8 cellular contexts compared by ENCODE assay signal in the genomic region with DNA sequence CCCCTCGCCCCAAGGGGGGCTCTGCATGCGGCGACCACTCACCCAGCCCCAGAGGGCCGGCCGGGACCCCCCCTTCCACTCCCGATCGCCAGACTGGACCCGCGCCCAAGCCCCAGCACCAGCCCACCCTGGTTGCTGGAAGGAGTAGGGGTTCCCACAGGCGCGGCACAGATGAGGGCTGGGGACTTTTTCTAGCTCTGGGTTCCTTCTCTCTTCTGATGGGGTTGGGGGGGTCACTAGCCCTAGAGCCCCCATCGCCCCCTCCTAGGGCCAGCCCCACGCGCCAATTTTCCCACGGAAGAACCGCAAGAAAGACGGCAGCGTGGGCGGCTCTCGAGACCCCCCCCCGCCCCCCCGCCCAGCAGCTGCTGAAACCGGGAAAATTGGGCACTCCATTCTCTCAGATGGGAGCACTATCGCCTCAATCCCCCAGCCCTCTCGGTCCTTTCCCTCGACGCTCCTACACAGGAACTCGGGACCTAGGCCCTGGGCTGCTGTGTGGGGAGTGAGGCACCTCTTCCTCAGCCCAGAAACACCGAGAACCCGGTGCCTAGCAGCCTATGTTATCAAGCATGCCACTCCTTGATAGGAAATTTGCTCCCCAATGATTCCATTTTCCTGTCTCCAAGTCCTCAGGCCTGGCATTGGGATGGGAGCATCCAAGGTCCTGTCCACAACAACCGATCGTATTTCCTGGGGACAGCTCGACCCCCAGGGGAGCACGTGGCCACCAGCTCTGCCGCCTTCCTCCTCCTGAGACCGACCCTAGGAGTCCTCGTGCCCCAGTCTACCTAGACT. TPM values are rescaled to one million over a fixed set of nuclear protein-coding genes. Genes with fewer than 3 reads are reported as not detected.
A peak's percentile ranks its signal among the peaks of the same experiment; 100 is the strongest.
DNase-seq lines count a peak whose midpoint lies in the region; ATAC-seq, FAIRE-seq and TF ChIP-seq lines count a peak whose summit lies in the region.

No MANE protein-coding gene starts in this region.

- H2AFZ ChIP-seq in IMR-90 (replicated peaks; ENCODE audit: low read length, poor library complexity) (peak overlapping the region; percentile 73), GM12878 (ENCODE audit: control insufficient read depth, low read depth, low read length) (no peak overlapping the region), GM23248 (no peak overlapping the region)

- no peaks in the 10 kb centered on the region for H3K9me1 ChIP-seq in IMR-90 (ENCODE audit: insufficient read depth, low read length)

- no peak overlapping the region for H2BK120ac ChIP-seq in IMR-90 (ENCODE audit: low read depth, low read length)

- H4K5ac ChIP-seq in IMR-90 (ENCODE audit: low read depth, low read length) = no peak overlapping the region; the same call in 1 of the 2 replicates

- H3K9me3 ChIP-seq in CD4-positive, alpha-beta T cell (ENCODE audit: control insufficient read depth, low read length) = no peaks in the 10 kb centered on the region
- H3K9me3 ChIP-seq in IMR-90 (ENCODE audit: control insufficient read depth, insufficient read depth, low read length) (no peaks in the 10 kb centered on the region; the same call in 1 of the 2 replicates), GM12878 (replicated peaks; ENCODE audit: control insufficient read depth, insufficient read depth, low read length) (no peaks in the 10 kb centered on the region), gastrocnemius medialis (no peaks in the 10 kb centered on the region), GM23248 (ENCODE audit: low read depth) (no peaks in the 10 kb centered on the region)

- H3K27ac Mint-ChIP-seq in CD4-positive, alpha-beta T cell = no peak overlapping the region
- H3K27ac Mint-ChIP-seq in nephron = peak overlapping the region; percentile 4 to 52 (median 50)

- H2AK5ac ChIP-seq in IMR-90 (ENCODE audit: low read depth, low read length) = peak overlapping the region; percentile 60

- H3K23ac ChIP-seq in IMR-90 (ENCODE audit: low read depth, low read length) = no peak overlapping the region

- SMC1A ChIA-PET in GM12878 (lab: Charles Lee; ENCODE audit: uncharacterized antibody, unreplicated experiment) = no interaction called here

- no peak for DNase-seq in CD4-positive, alpha-beta T cell
- DNase-seq in IMR-90 (no peak), GM12878 (ENCODE audit: low read depth, low spot score) (no peak), gastrocnemius medialis (no peak), GM23248 (no peak), kidney tubule cell (ENCODE audit: low spot score) (no peak)

- H3K36me3 ChIP-seq in IMR-90 (ENCODE audit: control insufficient read depth, insufficient read depth, low read length) (no peaks in the 10 kb centered on the region), GM12878 (ENCODE audit: control insufficient read depth in 2 of 2, insufficient read depth in 2 of 2, low read length in 1 of 2) (no peaks in the 10 kb centered on the region), gastrocnemius medialis (no peaks in the 10 kb centered on the region), GM23248 (ENCODE audit: low read depth) (no peaks in the 10 kb centered on the region)

- H3F3A ChIP-seq in GM23248 (ENCODE audit: insufficient read depth) = no peaks in the 10 kb centered on the region

- CTCF ChIA-PET in CD4-positive, alpha-beta T cell (lab: Charles Lee) = interaction anchor here (2.0 kb wide), 1 partner anchor 21 kb away, joined by 4 read pairs; no protein-coding TSS in a partner anchor
- CTCF ChIA-PET in IMR-90 (lab: Yijun Ruan, JAX) (interaction anchor here (1.1 kb wide), 1 partner anchor 23 kb away, joined by 3 read pairs; no protein-coding TSS in a partner anchor), GM12878 (lab: Yijun Ruan, JAX) (no interaction called here)

- H3K27me3 ChIP-seq in CD4-positive, alpha-beta T cell (ENCODE audit: control insufficient read depth, insufficient read depth, low read length) = peaks cover 64% of the 10 kb centered on the region
- H3K27me3 ChIP-seq in IMR-90 (ENCODE audit: control insufficient read depth, insufficient read depth, low read length) = peaks cover 88% of the 10 kb centered on the region
- peaks cover 40 to 42% of the 10 kb centered on the region in 2 experiments for H3K27me3 ChIP-seq in GM12878 (replicated peaks in 1 of 2; ENCODE audit: control insufficient read depth in 2 of 2, insufficient read depth in 2 of 2, low read length in 1 of 2)
- peaks cover 66 to 84% (median 83%) of the 10 kb centered on the region in 3 donors for H3K27me3 ChIP-seq in gastrocnemius medialis
- H3K27me3 ChIP-seq in GM23248 (replicated peaks; ENCODE audit: insufficient read depth) = peaks cover 75% of the 10 kb centered on the region

- no peak for TF ChIP-seq CTCF in CD4-positive, alpha-beta T cell (IDR thresholded peaks at IDR 0.05)
- TF ChIP-seq CTCF in IMR-90 (conservative IDR thresholded peaks at IDR 0.05; ENCODE audit: low read depth, low read length) (no peak), GM12878 (IDR thresholded peaks at IDR 0.05 in 2 of 3, conservative IDR thresholded peaks at IDR 0.05 in 1 of 3; ENCODE audit: control insufficient read depth in 2 of 3, extremely low read depth in 1 of 3, insufficient read depth in 1 of 3, low read depth in 3 of 3, low read length in 3 of 3) (no peak), nephron (IDR thresholded peaks at IDR 0.05; ENCODE audit: unreplicated experiment in 3 of 3) (no peak), gastrocnemius medialis (IDR thresholded peaks at IDR 0.05 in 4 of 5, conservative IDR thresholded peaks at IDR 0.05 in 1 of 5) (no peak)

- intact Hi-C loops in CD4-positive, alpha-beta T cell (cut with DNase I, micrococcal nuclease) = loop anchor here in 1 of 2 experiments (5.0 kb wide), 1 partner anchor 67 kb away; no protein-coding TSS in a partner anchor
- intact Hi-C loops in IMR-90 (cut with micrococcal nuclease) (no loop called here), GM12878 (cut with micrococcal nuclease; ENCODE audit: unreplicated experiment) (no loop called here), gastrocnemius medialis (cut with DNase I; ENCODE audit: low total_unique reads) (no loop called here)

- H3K79me1 ChIP-seq in IMR-90 (ENCODE audit: low read depth in 1 of 2, low read length in 2 of 2) = no peaks in the 10 kb centered on the region

- H3K9ac ChIP-seq in IMR-90 (ENCODE audit: low read depth, low read length) (no peak overlapping the region), GM12878 (ENCODE audit: control insufficient read depth, insufficient read depth, low read length) (no peak overlapping the region; the same call in 1 of the 2 replicates), GM23248 (no peak overlapping the region)

- no peak for TF ChIP-seq RAD21 in IMR-90 (IDR thresholded peaks at IDR 0.05; ENCODE audit: low read length)
- no peak for TF ChIP-seq RAD21 in GM12878 (IDR thresholded peaks at IDR 0.05; ENCODE audit: insufficient read depth, low read depth, low read length)

- H2BK15ac ChIP-seq in IMR-90 (ENCODE audit: low read depth, low read length) = no peak overlapping the region

- H3K9me3 Mint-ChIP-seq in CD4-positive, alpha-beta T cell = no peaks in the 10 kb centered on the region
- H3K9me3 Mint-ChIP-seq in nephron = no peaks in the 10 kb centered on the region

- H3K4me3 ChIP-seq in IMR-90 (ENCODE audit: insufficient read depth, low read depth, low read length) (no peak overlapping the region), GM12878 (no peak overlapping the region), gastrocnemius medialis (no peak overlapping the region), GM23248 (no peak overlapping the region)

- H3K4me1 Mint-ChIP-seq in CD4-positive, alpha-beta T cell (ENCODE audit: low read depth) = peaks cover 25% of the 10 kb centered on the region
- H3K4me1 Mint-ChIP-seq in nephron = peaks cover 25% of the 10 kb centered on the region

- TF ChIP-seq POLR2A in IMR-90 (IDR thresholded peaks at IDR 0.05; ENCODE audit: low read depth, low read length) (no peak), GM12878 (IDR thresholded peaks at IDR 0.05; ENCODE audit: low read depth, low read length) (no peak), gastrocnemius medialis (IDR thresholded peaks at IDR 0.05) (no peak)

- FAIRE-seq in GM12878 (lab: Jason Lieb, UNC) = no peak

- H3K4me1 ChIP-seq in IMR-90 (ENCODE audit: control insufficient read depth, insufficient read depth, low read length) = peaks cover 12% of the 10 kb centered on the region
- H3K4me1 ChIP-seq in GM12878 (ENCODE audit: control insufficient read depth, insufficient read depth, low read length) = peaks cover 26% of the 10 kb centered on the region
- peaks cover 6 to 50% of the 10 kb centered on the region in 2 donors for H3K4me1 ChIP-seq in gastrocnemius medialis
- H3K4me1 ChIP-seq in GM23248 (ENCODE audit: insufficient read depth) = no peaks in the 10 kb centered on the region

- dilution Hi-C loops in IMR-90 (cut with HindIII; ENCODE audit: low sequenced_read_pairs, unreplicated experiment) = no loop called here

- no peak for TF ChIP-seq EP300 in GM12878 (IDR thresholded peaks at IDR 0.05; ENCODE audit: borderline replicate concordance in 1 of 2, control insufficient read depth in 1 of 2, low read depth in 2 of 2, low read length in 2 of 2)

- no peak overlapping the region for H3K18ac ChIP-seq in IMR-90 (ENCODE audit: low read depth, low read length)

- ATAC-seq in CD4-positive, alpha-beta T cell (ENCODE audit: poor library complexity) = no peak
- ATAC-seq in IMR-90 (ENCODE audit: low read depth) (no peak), GM12878 (no peak), gastrocnemius medialis (no peak), GM21529 (IDR thresholded peaks at IDR 0.05; ENCODE audit: unreplicated experiment) (no peak)

- WGBS in IMR-90 (ENCODE audit: extremely low coverage in 2 of 2, insufficient read length in 1 of 2), 2 experiments = no CpG with 5 or more reads among the region's 37 CpGs
- 13% methylated on average over 25 of the region's 37 CpGs for WGBS in GM12878 (ENCODE audit: insufficient coverage, insufficient replicate concordance, low lambda C conversion rate, missing lambda C conversion rate)
- WGBS in GM23248 (ENCODE audit: low coverage in 1 of 2, low lambda C conversion rate in 2 of 2, missing lambda C conversion rate in 2 of 2), 2 experiments = 13 to 19% methylated on average over 28 to 36 of the region's 37 CpGs

- H2AK9ac ChIP-seq in IMR-90 (replicated peaks; ENCODE audit: low read depth, low read length, poor library complexity) = peak overlapping the region; percentile 80

- peak overlapping the region; percentile 68; the same call in 1 of the 2 replicates for H3K4ac ChIP-seq in IMR-90 (ENCODE audit: low read depth, low read length)

- H4K8ac ChIP-seq in IMR-90 (ENCODE audit: low read depth in 2 of 2, low read length in 2 of 2) = peak overlapping the region in 1 of 2 experiments; percentile 42; a peak in 1 of 4 replicates

- in situ Hi-C loops in IMR-90 (cut with MboI; ENCODE audit: low sequenced_read_pairs) (no loop called here), GM12878 (cut with MboI) (no loop called here), gastrocnemius medialis (cut with MboI; ENCODE audit: low sequenced_read_pairs in 4 of 4) (no loop called here), GM23248 (cut with MboI) (no loop called here)

- H3K4me3 Mint-ChIP-seq in CD4-positive, alpha-beta T cell = peak overlapping the region; percentile 84
- peak overlapping the region; percentile 55 to 79 (median 65) for H3K4me3 Mint-ChIP-seq in nephron

- no peak overlapping the region for H2BK5ac ChIP-seq in IMR-90 (ENCODE audit: low read depth, low read length, poor library complexity, severe bottlenecking)

- H3K4me2 ChIP-seq in IMR-90 (ENCODE audit: low read depth, low read length) (no peak overlapping the region), GM12878 (ENCODE audit: control insufficient read depth, insufficient read depth) (peak overlapping the region; percentile 24; the same call in 1 of the 2 replicates), GM23248 (ENCODE audit: unreplicated experiment) (no peak overlapping the region)

- no TSS peak for BruUV-seq in IMR-90 (replicated peaks; lab: Mats Ljungman, UMichigan)
- no TSS peak for BruUV-seq in GM12878 (replicated peaks; lab: Mats Ljungman, UMichigan)

- no peaks in the 10 kb centered on the region for H3K79me2 ChIP-seq in GM12878 (ENCODE audit: control insufficient read depth, insufficient read depth, low read length)
- no peaks in the 10 kb centered on the region for H3K79me2 ChIP-seq in GM23248 (ENCODE audit: insufficient read depth)

- RAD21 ChIA-PET in GM12878 (lab: Charles Lee; ENCODE audit: unreplicated experiment) = interaction anchor here (0.8 to 1.7 kb wide), 2 partner anchors 17 to 156 kb away, joined by 4 to 6 read pairs; a partner anchor contains a TSS

- POLR2A ChIA-PET in CD4-positive, alpha-beta T cell (lab: Charles Lee) = interaction anchor here (0.7 to 7.0 kb wide), 7 partner anchors 9 to 68 kb away, joined by 3 to 82 read pairs (median 3); a partner anchor contains a TSS
- POLR2A ChIA-PET in IMR-90 (lab: Charles Lee; ENCODE audit: unreplicated experiment) (interaction anchor here (0.5 kb wide), 1 partner anchor 189 kb away, joined by 4 read pairs; no protein-coding TSS in a partner anchor), GM12878 (lab: Charles Lee) (interaction anchor here (0.7 kb wide), 1 partner anchor 17 kb away, joined by 4 read pairs; a partner anchor contains a TSS)

- peaks cover 65% of the 10 kb centered on the region for H3K27me3 Mint-ChIP-seq in CD4-positive, alpha-beta T cell
- peaks cover 85% of the 10 kb centered on the region for H3K27me3 Mint-ChIP-seq in nephron (ENCODE audit: low read depth)

- H3K14ac ChIP-seq in IMR-90 (replicated peaks; ENCODE audit: low read depth, low read length) = no peak overlapping the region

- H3K27ac ChIP-seq in CD4-positive, alpha-beta T cell (ENCODE audit: low read depth, low read length) = no peak overlapping the region
- H3K27ac ChIP-seq in IMR-90 (ENCODE audit: insufficient read depth, low read length) (no peak overlapping the region), GM12878 (ENCODE audit: control insufficient read depth, insufficient read depth) (no peak overlapping the region), gastrocnemius medialis (no peak overlapping the region), GM23248 (no peak overlapping the region)

- no peak overlapping the region for H2BK20ac ChIP-seq in IMR-90 (ENCODE audit: low read depth, low read length)

- peak overlapping the region; percentile 62; the same call in 1 of the 2 replicates for H4K91ac ChIP-seq in IMR-90 (ENCODE audit: insufficient read depth, low read depth, low read length)

- H3K56ac ChIP-seq in IMR-90 (ENCODE audit: extremely low read depth, insufficient read depth, low read length) = no peak overlapping the region

- H3K36me3 Mint-ChIP-seq in CD4-positive, alpha-beta T cell (ENCODE audit: low read depth) = no peaks in the 10 kb centered on the region
- H3K36me3 Mint-ChIP-seq in nephron (ENCODE audit: low read depth) = no peaks in the 10 kb centered on the region

- H4K20me1 ChIP-seq in IMR-90 (ENCODE audit: insufficient read depth, low read length) (peaks cover 4% of the 10 kb centered on the region), GM12878 (ENCODE audit: control insufficient read depth, insufficient read depth) (no peaks in the 10 kb centered on the region; the same call in 1 of the 2 replicates), GM23248 (ENCODE audit: insufficient read depth) (no peaks in the 10 kb centered on the region)

- no peaks in the 10 kb centered on the region for H3K9me2 ChIP-seq in GM23248 (ENCODE audit: insufficient read depth)

RNA-seq across cellular contexts. Expression of a gene that starts 17.1 kb away (rescaled TPM):
- total RNA-seq in CD4-positive, alpha-beta T cell = 1 to 10 TPM; 5.3 to 6.5 TPM
- total RNA-seq in IMR-90 (2012; rRNA removed) (5.3 and 5.4 TPM in 2 replicates), GM12878 (2014; rRNA removed) (1.6 and 1.9 TPM in 2 replicates), GM12878 (2014; rRNA removed; fragmentation: Illumina TruSeq; extraction: Trizol) (1.5 and 1.9 TPM in 2 replicates), GM12878 (2021) (6.3 and 6.7 TPM in 2 replicates), gastrocnemius medialis (under 1 TPM in 3 of 4 donors, not detected in 1; 0.18 to 0.94 (median 0.49) TPM)
- polyA plus RNA-seq in IMR-90 (2012; rRNA removed) (2.4 and 3.2 TPM in 2 replicates), GM12878 (2011; rRNA removed) (0.35 and 0.64 TPM in 2 replicates), GM12878 (2014; fragmentation: Illumina TruSeq; extraction: Trizol) (0.57 and 1.2 TPM in 2 replicates), GM12878 (2014; fragmentation: Nextera tagmentation; extraction: Ambion mirVana) (under 1 TPM; 0.03 to 0.16 TPM), GM12878 (2014; rRNA removed) (1.9 and 2.1 TPM in 2 replicates), GM12878 (2016; fragmentation: Nextera tagmentation; extraction: Ambion mirVana) (1 to 10 TPM; 2.1 to 3.4 TPM), GM23248 (2016; fragmentation: Nextera tagmentation; extraction: Ambion mirVana) (5.9 and 6.4 TPM in 2 replicates)
- polyA plus RNA-seq in IMR-90 (2012; cell fraction: cytosol; rRNA removed) = 0.49 and 1.0 TPM in 2 replicates
- polyA plus RNA-seq in IMR-90 (2012; cell fraction: nucleus; rRNA removed; ENCODE audit: low replicate concordance) = 1.4 and 2.6 TPM in 2 replicates
- total RNA-seq in GM12878 (2013; cell fraction: nucleolus; rRNA removed) = 3.7 and 4.0 TPM in 2 replicates
- 0.80 TPM for polyA plus RNA-seq in GM12878 (2011; ENCODE audit: low read depth)
- polyA plus RNA-seq in GM12878 (2011; cell fraction: cytosol; rRNA removed) = 1.4 and 1.6 TPM in 2 replicates
- polyA plus RNA-seq in GM12878 (2011; cell fraction: nucleus; rRNA removed) = 2.8 and 6.6 TPM in 2 replicates
- polyA plus RNA-seq in GM12878 (2012) = 1.8 and 3.9 TPM in 2 replicates
- 0.59 and 0.67 TPM in 2 replicates for polyA minus RNA-seq in GM12878 (2011; rRNA and poly(A)+ RNA removed)
- polyA minus RNA-seq in GM12878 (2011; cell fraction: cytosol; rRNA and poly(A)+ RNA removed) = 1.2 TPM in 2 replicates
- 0.48 and 0.86 TPM in 2 replicates for polyA minus RNA-seq in GM12878 (2011; cell fraction: nucleus; rRNA and poly(A)+ RNA removed)
- total RNA-seq in GM23248 (2014; rRNA removed; shearing (Covaris generic)) = 2.7 and 3.9 TPM in 2 replicates

RNA-seq across cellular contexts. Expression of a gene that starts 25.2 kb away (rescaled TPM):
- 100 to 1,000 TPM; 196 to 202 TPM for total RNA-seq in CD4-positive, alpha-beta T cell
- total RNA-seq in IMR-90 (2012; rRNA removed) (3.2 and 5.3 TPM in 2 replicates), GM12878 (2014; rRNA removed) (14.5 and 15.5 TPM in 2 replicates), GM12878 (2014; rRNA removed; fragmentation: Illumina TruSeq; extraction: Trizol) (4.3 and 4.6 TPM in 2 replicates), GM12878 (2021) (23.1 and 24.6 TPM in 2 replicates), gastrocnemius medialis (1 to 10 TPM; 3.0 to 9.0 (median 5.3) TPM)
- polyA plus RNA-seq in IMR-90 (2012; rRNA removed) (9.4 and 12.9 TPM in 2 replicates), GM12878 (2011; rRNA removed) (9.1 and 11.3 TPM in 2 replicates), GM12878 (2014; fragmentation: Illumina TruSeq; extraction: Trizol) (1.7 and 4.2 TPM in 2 replicates), GM12878 (2014; fragmentation: Nextera tagmentation; extraction: Ambion mirVana) (1 to 10 TPM in 1 of 2 experiments, under 1 TPM in 1; 0.69 to 1.2 TPM), GM12878 (2014; rRNA removed) (19.6 and 20.4 TPM in 2 replicates), GM12878 (2016; fragmentation: Nextera tagmentation; extraction: Ambion mirVana) (1 to 10 TPM; 1.6 to 1.8 TPM), GM23248 (2016; fragmentation: Nextera tagmentation; extraction: Ambion mirVana) (1.2 and 1.4 TPM in 2 replicates)
- 13.2 and 18.5 TPM in 2 replicates for polyA plus RNA-seq in IMR-90 (2012; cell fraction: cytosol; rRNA removed)
- polyA plus RNA-seq in IMR-90 (2012; cell fraction: nucleus; rRNA removed; ENCODE audit: low replicate concordance) = 21.8 and 29.2 TPM in 2 replicates
- 12.4 and 13.3 TPM in 2 replicates for total RNA-seq in GM12878 (2013; cell fraction: nucleolus; rRNA removed)
- 3.0 TPM for polyA plus RNA-seq in GM12878 (2011; ENCODE audit: low read depth)
- polyA plus RNA-seq in GM12878 (2011; cell fraction: cytosol; rRNA removed) = 10.8 and 17.6 TPM in 2 replicates
- polyA plus RNA-seq in GM12878 (2011; cell fraction: nucleus; rRNA removed) = 40.0 and 48.6 TPM in 2 replicates
- 12.7 and 18.0 TPM in 2 replicates for polyA plus RNA-seq in GM12878 (2012)
- 5.6 and 15.7 TPM in 2 replicates for polyA minus RNA-seq in GM12878 (2011; rRNA and poly(A)+ RNA removed)
- polyA minus RNA-seq in GM12878 (2011; cell fraction: cytosol; rRNA and poly(A)+ RNA removed) = 13.2 and 17.0 TPM in 2 replicates
- polyA minus RNA-seq in GM12878 (2011; cell fraction: nucleus; rRNA and poly(A)+ RNA removed) = 11.6 and 17.4 TPM in 2 replicates
- total RNA-seq in GM23248 (2014; rRNA removed; shearing (Covaris generic)) = 11.4 and 18.9 TPM in 2 replicates

RNA-seq across cellular contexts. Expression of a gene that starts 36.1 kb away (rescaled TPM):
- under 1 TPM in 1 of 2 experiments, not detected in 1; 0.31 TPM for total RNA-seq in CD4-positive, alpha-beta T cell
- 2.0 and 2.2 TPM in 2 replicates for total RNA-seq in IMR-90 (2012; rRNA removed)
- 3.2 and 4.0 TPM in 2 replicates for polyA plus RNA-seq in IMR-90 (2012; rRNA removed)
- 2.9 and 4.0 TPM in 2 replicates for polyA plus RNA-seq in IMR-90 (2012; cell fraction: cytosol; rRNA removed)
- 4.3 and 7.7 TPM in 2 replicates for polyA plus RNA-seq in IMR-90 (2012; cell fraction: nucleus; rRNA removed; ENCODE audit: low replicate concordance)
- 7.7 and 8.1 TPM in 2 replicates for total RNA-seq in GM12878 (2013; cell fraction: nucleolus; rRNA removed)
- 4.1 and 5.9 TPM in 2 replicates for total RNA-seq in GM12878 (2014; rRNA removed)
- total RNA-seq in GM12878 (2014; rRNA removed; fragmentation: Illumina TruSeq; extraction: Trizol) = 3.4 and 3.5 TPM in 2 replicates
- 7.5 and 8.5 TPM in 2 replicates for total RNA-seq in GM12878 (2021)
- 0.35 TPM for polyA plus RNA-seq in GM12878 (2011; ENCODE audit: low read depth)
- 1.9 and 3.7 TPM in 2 replicates for polyA plus RNA-seq in GM12878 (2011; rRNA removed)
- 5.0 and 6.4 TPM in 2 replicates for polyA plus RNA-seq in GM12878 (2011; cell fraction: cytosol; rRNA removed)
- 8.9 and 13.7 TPM in 2 replicates for polyA plus RNA-seq in GM12878 (2011; cell fraction: nucleus; rRNA removed)
- 1.1 and 1.8 TPM in 2 replicates for polyA plus RNA-seq in GM12878 (2012)
- polyA plus RNA-seq in GM12878 (2014; fragmentation: Illumina TruSeq; extraction: Trizol) = 1.0 and 3.1 TPM in 2 replicates
- polyA plus RNA-seq in GM12878 (2014; fragmentation: Nextera tagmentation; extraction: Ambion mirVana) = under 1 TPM; 0.35 to 0.44 TPM
- 4.7 and 6.2 TPM in 2 replicates for polyA plus RNA-seq in GM12878 (2014; rRNA removed)
- 1 to 10 TPM; 5.8 to 6.5 TPM for polyA plus RNA-seq in GM12878 (2016; fragmentation: Nextera tagmentation; extraction: Ambion mirVana)
- polyA minus RNA-seq in GM12878 (2011; rRNA and poly(A)+ RNA removed) = 3.1 and 6.5 TPM in 2 replicates
- 2.8 and 2.9 TPM in 2 replicates for polyA minus RNA-seq in GM12878 (2011; cell fraction: cytosol; rRNA and poly(A)+ RNA removed)
- polyA minus RNA-seq in GM12878 (2011; cell fraction: nucleus; rRNA and poly(A)+ RNA removed) = 3.7 and 7.4 TPM in 2 replicates
- total RNA-seq in gastrocnemius medialis = 1 to 10 TPM in 1 of 4 donors, under 1 TPM in 2, not detected in 1; 0.13 to 1.1 (median 0.42) TPM
- total RNA-seq in GM23248 (2014; rRNA removed; shearing (Covaris generic)) = 0.11 and 0.13 TPM in 2 replicates
- polyA plus RNA-seq in GM23248 (2016; fragmentation: Nextera tagmentation; extraction: Ambion mirVana) = 0.13 and 0.23 TPM in 2 replicates
